Comparison of ENCODE assay signal across 8 cellular contexts in the genomic region with DNA sequence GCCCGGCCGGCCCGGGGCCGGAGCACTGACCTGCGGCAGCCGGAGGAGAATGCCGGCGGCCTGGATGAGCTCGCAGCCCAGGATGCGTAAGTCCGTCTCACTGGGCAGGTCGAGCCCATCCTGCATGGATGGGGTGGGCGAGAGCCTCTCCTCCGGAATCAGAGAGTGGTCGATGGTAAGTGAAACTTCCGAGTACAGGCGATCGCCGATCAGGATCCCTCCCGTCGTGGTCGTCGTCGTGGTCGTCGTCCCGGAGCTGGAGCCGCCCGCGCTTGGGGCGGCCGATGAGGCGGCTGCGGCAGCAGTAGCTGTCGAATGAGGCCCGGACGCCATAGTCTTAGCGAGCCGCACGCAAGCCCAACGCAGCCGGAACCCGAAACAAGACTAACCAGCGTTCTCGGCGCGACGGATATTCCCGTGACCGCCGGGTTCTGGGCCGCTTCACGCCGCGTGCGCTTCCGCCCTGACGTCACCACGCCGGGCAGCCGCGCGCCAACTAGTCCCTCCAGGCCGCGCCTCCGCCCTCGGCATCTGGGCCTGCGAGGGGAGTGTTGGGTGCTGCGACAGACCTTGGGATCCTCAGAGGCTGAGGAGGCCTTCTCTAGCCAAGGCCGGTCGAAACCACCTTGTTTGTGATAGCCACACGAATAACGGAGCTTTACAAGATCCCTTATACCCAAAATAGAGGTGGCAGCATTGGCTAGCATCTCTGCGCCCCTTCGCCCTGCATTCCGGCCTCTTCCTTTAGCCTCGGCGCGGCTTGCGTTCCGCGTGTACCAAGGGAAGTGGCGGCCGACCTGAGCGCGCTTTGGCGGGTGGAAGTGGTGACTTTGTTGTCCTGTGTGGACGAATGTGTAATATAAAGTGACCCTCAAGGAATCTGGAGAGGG. TPM values are rescaled to one million over a fixed set of nuclear protein-coding genes. Genes with fewer than 3 reads are reported as not detected.
DNase-seq lines count a peak whose midpoint lies in the region; ATAC-seq and TF ChIP-seq lines count a peak whose summit lies in the region.

Gene CCNL1, minus strand, starts transcription at position 386 of the 890 bp plus-strand sequence. Its CDS starts 53 bp downstream, at position 333.

- peak; percentile 91 for DNase-seq in GM13976 (ENCODE audit: low spot score)
- peak; percentile 92 for DNase-seq in NCI-H1436 treated with DMSO at 0.1 percent for 48 hours (lab: John Stamatoyannopoulos, UW)
- DNase-seq in T follicular helper cell (ENCODE audit: low read depth): peak; percentile 93
- DNase-seq in adipocyte (ENCODE audit: low read depth): peak; percentile 99
- peak; percentile 97 to 99 for DNase-seq in cardiac muscle cell (ENCODE audit: low read depth in 1 of 2, low spot score in 1 of 2)
- DNase-seq in tibial artery: peak; percentile 94 to 98

- H3K27me3 ChIP-seq in adipocyte (replicated peaks; ENCODE audit: control insufficient read depth, insufficient read depth, low read length): no peaks in the 10 kb centered on the region
- H3K27me3 ChIP-seq in cardiac muscle cell: no peaks in the 10 kb centered on the region
- no peaks in the 10 kb centered on the region for H3K27me3 ChIP-seq in parathyroid adenoma (ENCODE audit: control insufficient read depth, insufficient read depth, low read length)
- no peaks in the 10 kb centered on the region for H3K27me3 ChIP-seq in tibial artery

- H3K4me3 ChIP-seq in adipocyte (ENCODE audit: low read length) (peak within 1 kb of the TSS; percentile 97), cardiac muscle cell (peak within 1 kb of the TSS; percentile 93), parathyroid adenoma (ENCODE audit: low read depth, low read length) (peak within 1 kb of the TSS; percentile 100), tibial artery (peak within 1 kb of the TSS; percentile 87 to 99)

- TF ChIP-seq CTCF in GM13976 (IDR thresholded peaks at IDR 0.05; ENCODE audit: borderline replicate concordance, control extremely low read depth, extremely low read depth, insufficient read depth, missing control alignments): peak; percentile 3
- TF ChIP-seq CTCF in cardiac muscle cell (IDR thresholded peaks at IDR 0.05; ENCODE audit: low read depth, low read length): no peak
- TF ChIP-seq CTCF in parathyroid adenoma (IDR thresholded peaks at IDR 0.05): no peak
- peak in 1 of 2 experiments; percentile 12 for TF ChIP-seq CTCF in tibial artery (IDR thresholded peaks at IDR 0.05)

- H3K4me2 ChIP-seq in parathyroid adenoma (ENCODE audit: low read length): peak within 1 kb of the TSS; percentile 99

- H3K79me2 ChIP-seq in parathyroid adenoma: peaks cover 30% of the 10 kb centered on the region

- H3K9ac ChIP-seq in adipocyte (ENCODE audit: low read length) (peak within 1 kb of the TSS; percentile 96), parathyroid adenoma (peak within 1 kb of the TSS; percentile 100)

- H3K36me3 ChIP-seq in adipocyte (ENCODE audit: control insufficient read depth, insufficient read depth, low read length, severe bottlenecking) (peaks cover 40% of the 10 kb centered on the region), cardiac muscle cell (peaks cover 35% of the 10 kb centered on the region), parathyroid adenoma (ENCODE audit: control insufficient read depth, insufficient read depth, low read length) (no peaks in the 10 kb centered on the region), tibial artery (peaks cover 22 to 34% (median 27%) of the 10 kb centered on the region in 3 donors)

- in situ Hi-C loops in GM13976 (cut with MboI; ENCODE audit: low sequenced_read_pairs, unreplicated experiment): no loop called here

- H3K4me1 ChIP-seq in adipocyte (ENCODE audit: control insufficient read depth, insufficient read depth, low read length): peaks cover 41% of the 10 kb centered on the region
- peaks cover 43% of the 10 kb centered on the region for H3K4me1 ChIP-seq in cardiac muscle cell (ENCODE audit: low read depth)
- peaks cover 20% of the 10 kb centered on the region for H3K4me1 ChIP-seq in parathyroid adenoma
- H3K4me1 ChIP-seq in tibial artery: peaks cover 6 to 48% (median 40%) of the 10 kb centered on the region in 4 donors

- ATAC-seq in HG02852 (IDR thresholded peaks at IDR 0.05; ENCODE audit: unreplicated experiment): peak; percentile 80

- H2AFZ ChIP-seq in parathyroid adenoma: peak within 1 kb of the TSS; percentile 71

- intact Hi-C loops in tibial artery (cut with DNase I; ENCODE audit: low total_unique reads): loop anchor here (1.0 kb wide), 1 partner anchor 14 kb away; no protein-coding TSS in a partner anchor

- peak within 1 kb of the TSS; percentile 100 for H3K27ac ChIP-seq in cardiac muscle cell
- peak within 1 kb of the TSS; percentile 97 for H3K27ac ChIP-seq in parathyroid adenoma
- H3K27ac ChIP-seq in tibial artery: peak within 1 kb of the TSS; percentile 99 to 100

- H3K9me3 ChIP-seq in adipocyte (ENCODE audit: control insufficient read depth, low read length): no peaks in the 10 kb centered on the region
- no peaks in the 10 kb centered on the region for H3K9me3 ChIP-seq in cardiac muscle cell (ENCODE audit: low read depth)
- H3K9me3 ChIP-seq in parathyroid adenoma (ENCODE audit: control insufficient read depth, low read length): no peaks in the 10 kb centered on the region
- H3K9me3 ChIP-seq in tibial artery: no peaks in the 10 kb centered on the region

RNA-seq across cellular contexts. Expression of gene CCNL1, which starts in this region (rescaled TPM):
- total RNA-seq in cardiac muscle cell: 142 and 223 TPM in 2 replicates
- polyA plus RNA-seq in cardiac muscle cell: 87.6 and 101 TPM in 2 replicates

Comparison
In these comparisons a context has a peak if more than half of its experiments do, and no peak if none do; other contexts are left out.
1. Peak in every context shown above with its lines: DNase-seq, ATAC-seq, H3K4me3 ChIP-seq and H3K27ac ChIP-seq.